Comparison of ENCODE assay signal across 14 cellular contexts in genomic region chr4:168524006-168524405, GRCh38. TPM values are rescaled to one million over a fixed set of nuclear protein-coding genes. Genes with fewer than 3 reads are reported as not detected.
DNase-seq lines count a peak whose midpoint lies in the region; ATAC-seq, FAIRE-seq and TF ChIP-seq lines count a peak whose summit lies in the region.
"Had no signal": no experiment of that assay in that cellular context is flagged by ENCODE, and none has a peak within 500 bp of the region (broad histone marks: within the 10 kb centered on the region; RNA-seq: fewer than 3 reads in every experiment).

No MANE protein-coding gene starts in this region.

- peak overlapping the region; percentile 51 for H3K27ac ChIP-seq in SJSA1
- no peak overlapping the region for H3K27ac ChIP-seq in small intestine (ENCODE audit: low read depth in 1 of 2, low read length in 1 of 2)
- H3K27ac ChIP-seq: body of pancreas had no signal

- H3K4me3 ChIP-seq in SJSA1 (no peak overlapping the region), fibroblast of the aortic adventitia (ENCODE audit: low read depth, low read length) (no peak overlapping the region), HAP-1 (no peak overlapping the region), small intestine (ENCODE audit: low read depth in 1 of 2, low read length in 2 of 2) (no peak overlapping the region)
- H3K4me3 ChIP-seq: body of pancreas had no signal

- no peak for TF ChIP-seq CTCF in fibroblast of the aortic adventitia (IDR thresholded peaks at IDR 0.05; ENCODE audit: insufficient read depth, low read length)

- FAIRE-seq in small intestine (lab: Jason Lieb, UNC) = no peak

- H3K36me3 ChIP-seq in SJSA1 = no peaks in the 10 kb centered on the region
- no peaks in the 10 kb centered on the region for H3K36me3 ChIP-seq in HAP-1 (replicated peaks)
- no peaks in the 10 kb centered on the region for H3K36me3 ChIP-seq in small intestine (ENCODE audit: control insufficient read depth in 2 of 2, insufficient read depth in 2 of 2, low read length in 2 of 2)

- in situ Hi-C loops in ACHN (cut with HindIII; ENCODE audit: low pct_ligation_motif_present, low pct_unique_long_range_greater_than_20kb, low sequenced_read_pairs) (no loop called here), HAP-1 (cut with MboI; ENCODE audit: low sequenced_read_pairs) (no loop called here)

- ATAC-seq in GM18909 (IDR thresholded peaks at IDR 0.05; ENCODE audit: poor library complexity, unreplicated experiment) (peak; percentile 57), GM21515 (IDR thresholded peaks at IDR 0.05; ENCODE audit: unreplicated experiment) (no peak)
- ATAC-seq: body of pancreas had no signal

- H3K4me1 ChIP-seq in SJSA1 (replicated peaks) = peaks cover 48% of the 10 kb centered on the region
- H3K4me1 ChIP-seq in HAP-1 = peaks cover 19% of the 10 kb centered on the region
- H3K4me1 ChIP-seq in small intestine (ENCODE audit: control insufficient read depth in 2 of 2, insufficient read depth in 1 of 2, low read depth in 1 of 2, low read length in 1 of 2) = no peaks in the 10 kb centered on the region
- H3K4me1 ChIP-seq: body of pancreas had no signal

- H3K27me3 ChIP-seq in SJSA1 (replicated peaks) (no peaks in the 10 kb centered on the region), HAP-1 (ENCODE audit: low read depth) (no peaks in the 10 kb centered on the region), small intestine (ENCODE audit: control insufficient read depth in 2 of 2, insufficient read depth in 2 of 2, low read length in 2 of 2) (no peaks in the 10 kb centered on the region)
- H3K27me3 ChIP-seq: body of pancreas had no signal

- DNase-seq in ACHN (peak; percentile 15), SJSA1 (ENCODE audit: low read depth in 1 of 2, low spot score in 2 of 2) (peak in 1 of 2 experiments; percentile 73), fibroblast of the aortic adventitia (ENCODE audit: low read depth) (peak; percentile 66), hippocampal formation (lab: John Stamatoyannopoulos, UW) (no peak), HAP-1 (ENCODE audit: low spot score in 2 of 2) (no peak), small intestine (no peak)
- DNase-seq: activated T-cell treated with anti-CD3 and anti-CD28 coated beads for 4 hours; body of pancreas; CD4-positive, CD25-positive, alpha-beta regulatory T cell; head of caudate nucleus; NCI-H187 treated with DMSO at 0.1 percent for 48 hours; stimulated activated CD4-positive, alpha-beta T cell treated with anti-CD3 and anti-CD28 coated beads, Interleukin-12 subunit alpha, Interleukin-12 subunit beta, amount 100 ng/mL, for 4 hours had no signal

- H3K9me3 ChIP-seq in SJSA1 (replicated peaks) = no peaks in the 10 kb centered on the region
- no peaks in the 10 kb centered on the region; the same call in 1 of the 2 replicates for H3K9me3 ChIP-seq in HAP-1
- H3K9me3 ChIP-seq in small intestine (ENCODE audit: control insufficient read depth, low read depth) = no peaks in the 10 kb centered on the region
- H3K9me3 ChIP-seq: body of pancreas had no signal

RNA-seq across cellular contexts. Expression of gene PALLD, which starts 27.2 kb away (rescaled TPM):
- 99.8 and 118 TPM in 2 replicates for total RNA-seq in SJSA1 (2014; rRNA removed; shearing (Covaris generic))
- 15.5 and 52.1 TPM in 2 replicates for total RNA-seq in fibroblast of the aortic adventitia (ENCODE audit: low replicate concordance)
- polyA plus RNA-seq in small intestine = 10 to 100 TPM; 33.0 to 58.9 (median 42.9) TPM

RNA-seq across cellular contexts. Expression of gene DDX60L, which starts 43.7 kb away (rescaled TPM):
- 24.8 and 26.8 TPM in 2 replicates for total RNA-seq in SJSA1 (2014; rRNA removed; shearing (Covaris generic))
- 25.0 and 51.8 TPM in 2 replicates for total RNA-seq in fibroblast of the aortic adventitia (ENCODE audit: low replicate concordance)
- polyA plus RNA-seq in small intestine = 10 to 100 TPM in 2 of 3 donors, 1 to 10 TPM in 1; 8.3 to 33.3 (median 16.8) TPM

Comparison
In these comparisons a context has a peak if more than half of its experiments do, and no peak if none do; other contexts are left out.
1. DNase-seq: peak in ACHN (single experiment) and fibroblast of the aortic adventitia (single experiment); none in hippocampal formation (0 of 2), HAP-1 (0 of 2) and small intestine (single experiment).